In the genomic region with DNA sequence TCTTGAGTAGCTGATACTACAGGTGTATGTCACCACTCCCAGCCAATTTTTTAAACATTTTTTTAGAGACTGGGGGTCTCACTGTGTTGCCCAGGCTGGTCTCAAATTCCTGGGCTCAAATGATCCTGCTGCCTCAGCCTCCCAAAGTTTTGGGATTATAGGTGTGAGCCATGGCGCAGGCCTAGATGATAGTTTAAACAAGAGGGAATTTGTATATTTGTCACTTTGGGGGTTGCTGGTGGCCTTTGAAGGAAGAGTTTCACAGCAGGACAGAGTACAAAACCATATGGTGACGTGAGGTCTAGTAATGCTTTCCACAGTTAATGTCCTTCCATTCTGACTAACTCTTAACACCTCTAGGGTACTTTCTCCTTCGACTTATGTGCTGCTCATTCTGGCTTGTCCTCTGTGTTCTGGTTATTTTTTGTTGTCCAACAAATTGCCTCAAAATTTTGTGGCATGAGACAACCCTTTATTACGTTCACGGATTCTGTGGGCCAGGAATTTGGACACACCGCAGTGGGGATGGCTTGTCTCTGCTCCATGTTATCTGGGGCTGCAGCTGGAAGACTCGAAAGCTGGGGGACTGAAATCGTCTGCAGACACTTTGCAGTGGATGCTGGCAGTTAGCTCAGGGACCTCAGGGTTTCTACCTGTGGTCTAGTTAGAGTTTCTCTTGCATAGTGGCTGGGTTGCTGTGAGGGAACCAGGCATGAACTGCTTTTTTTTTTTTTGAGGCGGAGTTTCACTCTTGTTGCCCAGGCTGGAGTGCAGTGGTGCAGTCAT, we compare ENCODE assay signal across 10 cellular contexts. TPM values are rescaled to one million over a fixed set of nuclear protein-coding genes. Genes with fewer than 3 reads are reported as not detected.
A peak's percentile ranks its signal among the peaks of the same experiment; 100 is the strongest.
DNase-seq lines count a peak whose midpoint lies in the region; ATAC-seq, FAIRE-seq and TF ChIP-seq lines count a peak whose summit lies in the region.
"Had no signal": no experiment of that assay in that cellular context is flagged by ENCODE, and none has a peak within 500 bp of the region (broad histone marks: within the 10 kb centered on the region; RNA-seq: fewer than 3 reads in every experiment).

No MANE protein-coding gene starts in this region.

- H3K9me3 ChIP-seq in H1 (ENCODE audit: insufficient read depth in 2 of 2, low read depth in 1 of 2, low read length in 1 of 2) (no peaks in the 10 kb centered on the region), ovary (no peaks in the 10 kb centered on the region)
- H3K9me3 ChIP-seq: neutrophil had no signal

- TF ChIP-seq CTCF in H1 (IDR thresholded peaks at IDR 0.05; ENCODE audit: control extremely low read depth in 1 of 3, insufficient read depth in 1 of 3, low read depth in 1 of 3, low read length in 3 of 3), result no peak
- TF ChIP-seq CTCF in ovary (IDR thresholded peaks at IDR 0.05), result no peak

- H3K14ac ChIP-seq in H1 (ENCODE audit: insufficient read length), result no peak overlapping the region

- H3K4me1 ChIP-seq in H1 (replicated peaks in 1 of 4; ENCODE audit: control insufficient read depth in 3 of 4, insufficient read depth in 4 of 4, low read length in 3 of 4) (peaks cover 11 to 17% (median 14%) of the 10 kb centered on the region in 4 experiments), ovary (ENCODE audit: insufficient read depth) (peaks cover 3% of the 10 kb centered on the region)

- peak; percentile 63 for ATAC-seq in GM18520 (IDR thresholded peaks at IDR 0.05; ENCODE audit: unreplicated experiment)
- peak; percentile 67 for ATAC-seq in GM21390 (IDR thresholded peaks at IDR 0.05; ENCODE audit: unreplicated experiment)
- ATAC-seq in HG03442 (IDR thresholded peaks at IDR 0.05; ENCODE audit: unreplicated experiment), result peak; percentile 46
- ATAC-seq in HG03342 (IDR thresholded peaks at IDR 0.05; ENCODE audit: unreplicated experiment), result no peak

- no peak for TF ChIP-seq EP300 in H1 (IDR thresholded peaks at IDR 0.05; ENCODE audit: borderline replicate concordance in 1 of 2, low read depth in 2 of 2, low read length in 2 of 2)
- TF ChIP-seq EP300 in ovary (IDR thresholded peaks at IDR 0.05), result no peak

- no peak overlapping the region for H3K4me2 ChIP-seq in H1 (ENCODE audit: insufficient read depth in 1 of 2, low read depth in 2 of 2, low read length in 2 of 2)

- no peak overlapping the region for H3K18ac ChIP-seq in H1 (ENCODE audit: extremely low read depth, low read length)

- DNase-seq in H1 (ENCODE audit: low read depth in 1 of 2, low spot score in 2 of 2) (no peak), NCI-H1930 (lab: John Stamatoyannopoulos, UW) (no peak), ovary (no peak), kidney glomerular epithelial cell (lab: John Stamatoyannopoulos, UW) (no peak)
- DNase-seq: NCI-H1092 had no signal

- no peak overlapping the region for H3K56ac ChIP-seq in H1 (replicated peaks; ENCODE audit: insufficient read length, low read depth, low read length)

- no peaks in the 10 kb centered on the region for H3K23me2 ChIP-seq in H1 (ENCODE audit: low read depth, low read length)

- no peak overlapping the region for H2BK20ac ChIP-seq in H1 (ENCODE audit: low read length)

- CTCF ChIA-PET in H1 (lab: Charles Lee; ENCODE audit: partially characterized antibody), result interaction anchor here (0.8 to 2.0 kb wide), 5 partner anchors 11 to 68 kb away, joined by 3 to 6 read pairs (median 3); no protein-coding TSS in a partner anchor

- POLR2A ChIA-PET in H1 (lab: Charles Lee; ENCODE audit: partially characterized antibody), result interaction anchor here (0.5 to 1.1 kb wide), 6 partner anchors 8 to 164 kb away, joined by 3 to 6 read pairs (median 3); partner anchors contain the start of genes IER3 and SFTA2

- no peak overlapping the region for H2BK5ac ChIP-seq in H1 (ENCODE audit: low read depth, low read length)

- no peak for TF ChIP-seq RAD21 in H1 (IDR thresholded peaks at IDR 0.05 in 1 of 2, conservative IDR thresholded peaks at IDR 0.05 in 1 of 2; ENCODE audit: low read depth in 2 of 2, low read length in 2 of 2)

- no peak overlapping the region for H4K91ac ChIP-seq in H1 (replicated peaks; ENCODE audit: insufficient read length, low read length)

- no peaks in the 10 kb centered on the region for H4K20me1 ChIP-seq in H1 (replicated peaks in 1 of 2; ENCODE audit: control insufficient read depth in 1 of 2, insufficient read depth in 2 of 2, low read length in 2 of 2)

- TF ChIP-seq POLR2A in H1 (IDR thresholded peaks at IDR 0.05; ENCODE audit: control extremely low read depth in 1 of 2, low read depth in 2 of 2, low read length in 2 of 2) (no peak), ovary (IDR thresholded peaks at IDR 0.05) (no peak)

- H3K4ac ChIP-seq in H1 (replicated peaks; ENCODE audit: insufficient read length, low read depth, low read length), result no peak overlapping the region

- no peak overlapping the region for H2AK5ac ChIP-seq in H1 (ENCODE audit: low read depth, low read length)

- no peak overlapping the region for H3K23ac ChIP-seq in H1 (ENCODE audit: insufficient read length)

- no peak overlapping the region for H4K8ac ChIP-seq in H1 (ENCODE audit: extremely low read depth, insufficient read depth, low read length)

- no peak for FAIRE-seq in H1 (lab: Jason Lieb, UNC)

- H3K4me3 ChIP-seq in H1 (ENCODE audit: extremely low read depth in 1 of 4, insufficient read depth in 2 of 4, low read depth in 3 of 4, low read length in 4 of 4) (no peak overlapping the region), ovary (no peak overlapping the region)

- H3K9ac ChIP-seq in H1 (replicated peaks in 1 of 4; ENCODE audit: extremely low read depth in 1 of 4, low read depth in 3 of 4, low read length in 3 of 4), result no peak overlapping the region

- no peaks in the 10 kb centered on the region for H3K36me3 ChIP-seq in H1 (ENCODE audit: control insufficient read depth in 2 of 4, insufficient read depth in 4 of 4, low read length in 3 of 4)
- H3K36me3 ChIP-seq in ovary, result no peaks in the 10 kb centered on the region
- H3K36me3 ChIP-seq: neutrophil had no signal

- intact Hi-C loops in ovary (cut with DNase I), result no loop called here

- peak overlapping the region; percentile 40 for H2BK120ac ChIP-seq in H1 (replicated peaks; ENCODE audit: low read depth, low read length)

- H3K79me1 ChIP-seq in H1 (ENCODE audit: low read depth, low read length), result no peaks in the 10 kb centered on the region

- H2AFZ ChIP-seq in H1 (ENCODE audit: low read length), result no peak overlapping the region

- H3K27ac ChIP-seq in H1 (ENCODE audit: low read depth, low read length) (no peak overlapping the region), ovary (no peak overlapping the region)
- H3K27ac ChIP-seq: neutrophil had no signal

- no peaks in the 10 kb centered on the region for H3K79me2 ChIP-seq in H1 (ENCODE audit: control insufficient read depth in 1 of 2, insufficient read depth in 2 of 2, low read length in 2 of 2)

- WGBS in H1 (ENCODE audit: extremely low coverage in 1 of 2, insufficient coverage in 1 of 2, insufficient read length in 1 of 2, insufficient replicate concordance in 2 of 2, low coverage in 1 of 2, low lambda C conversion rate in 2 of 2, missing lambda C conversion rate in 1 of 2), 2 experiments, result 88% methylated on average over 9 of the region's 9 CpGs; no CpG with 5 or more reads in 1 of the 2 experiments
- WGBS in ovary, 3 donors, result 84 to 86% (median 84%) methylated on average over 9 of the region's 9 CpGs

- no peak overlapping the region for H4K5ac ChIP-seq in H1 (ENCODE audit: insufficient read length, low read depth, low read length)

- H2BK15ac ChIP-seq in H1 (ENCODE audit: low read length), result no peak overlapping the region

- H2BK12ac ChIP-seq in H1 (ENCODE audit: low read depth, low read length), result peak overlapping the region; percentile 87; the same call in 1 of the 2 replicates

- H3K27me3 ChIP-seq in H1 (replicated peaks in 1 of 4; ENCODE audit: control insufficient read depth in 3 of 4, extremely low read depth in 1 of 4, insufficient read depth in 3 of 4, low read length in 3 of 4) (no peaks in the 10 kb centered on the region), ovary (no peaks in the 10 kb centered on the region)

RNA-seq across cellular contexts. Expression of gene IER3, which starts 23.0 kb away (rescaled TPM):
- total RNA-seq in H1 (2021; fragmentation: NEBNext Ultra II Directional; extraction: Animal tissue kit (Norgen Biotek cat#: 25700)), result 26.2 and 26.5 TPM in 2 replicates
- 11.9 and 13.4 TPM in 2 replicates for polyA plus RNA-seq in H1 (2011; rRNA removed)
- 8.0 TPM for polyA plus RNA-seq in H1 (2011; cell fraction: cytosol; rRNA removed)
- polyA plus RNA-seq in H1 (2011; cell fraction: nucleus; rRNA removed), result 9.2 TPM
- 17.7 to 23.2 TPM (median 20.8 TPM) in 4 replicates for polyA plus RNA-seq in H1 (2012, experiment 1 of 2)
- polyA plus RNA-seq in H1 (2012, experiment 2 of 2), result 33.1 TPM
- 46.4 TPM for polyA plus RNA-seq in H1 (2013, experiment 1 of 2)
- 52.2 TPM for polyA plus RNA-seq in H1 (2013, experiment 2 of 2)
- 2.4 and 4.3 TPM in 2 replicates for polyA minus RNA-seq in H1 (2011; rRNA and poly(A)+ RNA removed)
- 11.4 TPM for polyA minus RNA-seq in H1 (2011; cell fraction: cytosol; rRNA and poly(A)+ RNA removed)
- polyA minus RNA-seq in H1 (2011; cell fraction: nucleus; rRNA and poly(A)+ RNA removed), result 10.7 TPM
- total RNA-seq in ovary, result 100 to 1,000 TPM in 1 of 7 donors, 10 to 100 TPM in 5, 1 to 10 TPM in 1; 9.7 to 221 (median 20.6) TPM
- polyA plus RNA-seq in ovary, result 10 to 100 TPM; 16.1 to 30.6 TPM

RNA-seq across cellular contexts. Expression of gene FLOT1, which starts 24.9 kb away (rescaled TPM):
- 85.4 and 87.5 TPM in 2 replicates for total RNA-seq in H1 (2021; fragmentation: NEBNext Ultra II Directional; extraction: Animal tissue kit (Norgen Biotek cat#: 25700))
- polyA plus RNA-seq in H1 (2011; rRNA removed) (88.1 and 103 TPM in 2 replicates), ovary (100 to 1,000 TPM; 124 to 180 TPM)
- polyA plus RNA-seq in H1 (2011; cell fraction: cytosol; rRNA removed), result 116 TPM
- polyA plus RNA-seq in H1 (2011; cell fraction: nucleus; rRNA removed), result 132 TPM
- polyA plus RNA-seq in H1 (2012, experiment 1 of 2), result 75.8 to 101 TPM (median 94.5 TPM) in 4 replicates
- 90.1 TPM for polyA plus RNA-seq in H1 (2012, experiment 2 of 2)
- polyA plus RNA-seq in H1 (2013, experiment 1 of 2), result 81.8 TPM
- 76.5 TPM for polyA plus RNA-seq in H1 (2013, experiment 2 of 2)
- polyA minus RNA-seq in H1 (2011; rRNA and poly(A)+ RNA removed), result 59.5 and 68.5 TPM in 2 replicates
- polyA minus RNA-seq in H1 (2011; cell fraction: cytosol; rRNA and poly(A)+ RNA removed), result 44.5 TPM
- polyA minus RNA-seq in H1 (2011; cell fraction: nucleus; rRNA and poly(A)+ RNA removed), result 48.3 TPM
- 100 to 1,000 TPM in 6 of 7 donors, 10 to 100 TPM in 1; 64.1 to 154 (median 116) TPM for total RNA-seq in ovary

RNA-seq across cellular contexts. Expression of gene TUBB, which starts 47.2 kb away (rescaled TPM):
- total RNA-seq in H1 (2021; fragmentation: NEBNext Ultra II Directional; extraction: Animal tissue kit (Norgen Biotek cat#: 25700)), result 1,880 and 1,905 TPM in 2 replicates
- polyA plus RNA-seq in H1 (2011; rRNA removed), result 2,449 and 3,022 TPM in 2 replicates
- 2,499 TPM for polyA plus RNA-seq in H1 (2011; cell fraction: cytosol; rRNA removed)
- polyA plus RNA-seq in H1 (2011; cell fraction: nucleus; rRNA removed), result 1,900 TPM
- polyA plus RNA-seq in H1 (2012, experiment 1 of 2), result 1,911 to 2,255 TPM (median 2,177 TPM) in 4 replicates
- 2,703 TPM for polyA plus RNA-seq in H1 (2012, experiment 2 of 2)
- 1,525 TPM for polyA plus RNA-seq in H1 (2013, experiment 1 of 2)
- polyA plus RNA-seq in H1 (2013, experiment 2 of 2), result 1,520 TPM
- 3,133 and 3,204 TPM in 2 replicates for polyA minus RNA-seq in H1 (2011; rRNA and poly(A)+ RNA removed)
- polyA minus RNA-seq in H1 (2011; cell fraction: cytosol; rRNA and poly(A)+ RNA removed), result 961 TPM
- 586 TPM for polyA minus RNA-seq in H1 (2011; cell fraction: nucleus; rRNA and poly(A)+ RNA removed)
- 100 to 1,000 TPM; 242 to 697 (median 630) TPM for total RNA-seq in ovary
- polyA plus RNA-seq in ovary, result 100 to 1,000 TPM; 370 to 772 TPM

RNA-seq across cellular contexts. Expression of gene MDC1, which starts 50.3 kb away (rescaled TPM):
- 68.0 and 81.1 TPM in 2 replicates for total RNA-seq in H1 (2021; fragmentation: NEBNext Ultra II Directional; extraction: Animal tissue kit (Norgen Biotek cat#: 25700))
- polyA plus RNA-seq in H1 (2011; rRNA removed), result 29.9 and 40.9 TPM in 2 replicates
- 19.5 TPM for polyA plus RNA-seq in H1 (2011; cell fraction: cytosol; rRNA removed)
- 95.4 TPM for polyA plus RNA-seq in H1 (2011; cell fraction: nucleus; rRNA removed)
- 49.3 to 109 TPM (median 73.8 TPM) in 4 replicates for polyA plus RNA-seq in H1 (2012, experiment 1 of 2)
- polyA plus RNA-seq in H1 (2012, experiment 2 of 2), result 21.4 TPM
- polyA plus RNA-seq in H1 (2013, experiment 1 of 2), result 40.3 TPM
- polyA plus RNA-seq in H1 (2013, experiment 2 of 2), result 37.3 TPM
- polyA minus RNA-seq in H1 (2011; rRNA and poly(A)+ RNA removed), result 37.3 and 50.7 TPM in 2 replicates
- polyA minus RNA-seq in H1 (2011; cell fraction: cytosol; rRNA and poly(A)+ RNA removed), result 23.5 TPM
- 20.3 TPM for polyA minus RNA-seq in H1 (2011; cell fraction: nucleus; rRNA and poly(A)+ RNA removed)
- 10 to 100 TPM; 13.1 to 62.5 (median 43.9) TPM for total RNA-seq in ovary
- polyA plus RNA-seq in ovary, result 10 to 100 TPM; 20.1 to 39.0 TPM
